ENCODE assay signal across 8 cellular contexts in the genomic region with DNA sequence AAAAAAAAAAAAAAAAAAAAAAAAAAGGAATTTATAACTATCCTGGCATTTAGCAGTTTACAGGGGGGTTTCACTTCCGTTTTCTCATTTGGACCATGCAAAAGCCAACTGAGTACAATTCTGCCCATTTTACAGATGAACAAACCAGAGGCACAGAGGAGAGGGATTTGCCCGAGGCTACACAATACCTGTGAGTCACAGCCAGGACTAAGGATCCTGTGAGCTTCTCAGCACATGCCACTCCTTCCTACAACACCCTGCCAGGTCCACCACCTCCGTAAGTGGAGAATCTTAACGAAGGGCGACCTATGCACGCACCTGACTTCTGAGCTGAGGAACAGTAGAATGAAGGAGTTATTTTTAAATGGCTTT.
A peak's percentile ranks its signal among the peaks of the same experiment; 100 is the strongest.
DNase-seq lines count a peak whose midpoint lies in the region; ATAC-seq and TF ChIP-seq lines count a peak whose summit lies in the region.

No MANE protein-coding gene starts in this region.

- H3K9me3 Mint-ChIP-seq in activated T-cell treated with anti-CD3 and anti-CD28 coated beads, Interleukin-2, amount 50 U/mL, for 24 hours, result no peaks in the 10 kb centered on the region
- H3K9me3 Mint-ChIP-seq in memory B cell, result no peaks in the 10 kb centered on the region

- H3K27ac Mint-ChIP-seq in activated T-cell treated with anti-CD3 and anti-CD28 coated beads, Interleukin-2, amount 50 U/mL, for 24 hours, result peak overlapping the region; percentile 81
- peak overlapping the region; percentile 70 for H3K27ac Mint-ChIP-seq in memory B cell

- TF ChIP-seq EP300 in transverse colon (IDR thresholded peaks at IDR 0.05; ENCODE audit: low read depth), result no peak

- in situ Hi-C loops in transverse colon (cut with MboI; ENCODE audit: low pct_ligation_motif_present in 1 of 4, low pct_unique_long_range_greater_than_20kb in 1 of 4, low sequenced_read_pairs in 3 of 4), result no loop called here

- no peaks in the 10 kb centered on the region for H3K27me3 ChIP-seq in body of pancreas
- H3K27me3 ChIP-seq in transverse colon, result no peaks in the 10 kb centered on the region

- DNase-seq in activated T-cell treated with anti-CD3 and anti-CD28 coated beads, Interleukin-2, amount 50 U/mL, for 24 hours, result no peak
- no peak for DNase-seq in activated T-cell treated with anti-CD3 and anti-CD28 coated beads for 4 hours
- DNase-seq in body of pancreas, result no peak
- DNase-seq in memory B cell (ENCODE audit: low spot score in 2 of 2), result peak; percentile 0 to 15
- DNase-seq in transverse colon, result no peak
- no peak for DNase-seq in HuH-7.5 (ENCODE audit: low spot score)
- no peak for DNase-seq in effector CD8-positive, alpha-beta T cell (lab: John Stamatoyannopoulos, UW)

- H3K4me1 ChIP-seq in body of pancreas (no peaks in the 10 kb centered on the region), transverse colon (peaks cover 0 to 7% (median 2%) of the 10 kb centered on the region in 4 donors)

- ATAC-seq in body of pancreas (peak; percentile 65), memory B cell (ENCODE audit: low read depth) (peak; percentile 51), GM21526 (IDR thresholded peaks at IDR 0.05; ENCODE audit: low FRiP score, unreplicated experiment) (no peak)

- 16 to 17% methylated on average over 5 of the region's 6 CpGs for WGBS in body of pancreas, 2 donors
- 20 to 49% methylated on average over 1 to 6 of the region's 6 CpGs for WGBS in transverse colon (ENCODE audit: low coverage in 1 of 2), 2 donors

- TF ChIP-seq CTCF in body of pancreas (IDR thresholded peaks at IDR 0.05), result no peak
- TF ChIP-seq CTCF in transverse colon (IDR thresholded peaks at IDR 0.05), result no peak

- H3K9me3 ChIP-seq in body of pancreas (no peaks in the 10 kb centered on the region), transverse colon (no peaks in the 10 kb centered on the region)

- intact Hi-C loops in body of pancreas (cut with DNase I), result no loop called here
- intact Hi-C loops in transverse colon (cut with DNase I; ENCODE audit: low total_unique reads), result no loop called here

- H3K36me3 ChIP-seq in body of pancreas (replicated peaks in 1 of 2; ENCODE audit: insufficient read depth in 1 of 2, low read depth in 2 of 2), result no peaks in the 10 kb centered on the region
- no peaks in the 10 kb centered on the region for H3K36me3 ChIP-seq in transverse colon

- peak overlapping the region; percentile 56 for H3K4me3 Mint-ChIP-seq in activated T-cell treated with anti-CD3 and anti-CD28 coated beads, Interleukin-2, amount 50 U/mL, for 24 hours
- H3K4me3 Mint-ChIP-seq in memory B cell, result peak overlapping the region; percentile 68

- H3K27me3 Mint-ChIP-seq in activated T-cell treated with anti-CD3 and anti-CD28 coated beads, Interleukin-2, amount 50 U/mL, for 24 hours, result peaks cover 58% of the 10 kb centered on the region
- peaks cover 12% of the 10 kb centered on the region for H3K27me3 Mint-ChIP-seq in memory B cell

- no peaks in the 10 kb centered on the region for H3K36me3 Mint-ChIP-seq in activated T-cell treated with anti-CD3 and anti-CD28 coated beads, Interleukin-2, amount 50 U/mL, for 24 hours (ENCODE audit: low read depth)
- H3K36me3 Mint-ChIP-seq in memory B cell, result no peaks in the 10 kb centered on the region

- peaks cover 21% of the 10 kb centered on the region for H3K4me1 Mint-ChIP-seq in activated T-cell treated with anti-CD3 and anti-CD28 coated beads, Interleukin-2, amount 50 U/mL, for 24 hours (ENCODE audit: low read depth)
- peaks cover 14% of the 10 kb centered on the region for H3K4me1 Mint-ChIP-seq in memory B cell

- peak overlapping the region; percentile 35 to 91 (median 83) for H3K27ac ChIP-seq in body of pancreas
- peak overlapping the region; percentile 86 to 92 (median 90) for H3K27ac ChIP-seq in transverse colon

- no peak overlapping the region for H3K4me3 ChIP-seq in body of pancreas
- peak overlapping the region in 3 of 4 donors; percentile 20 to 38 (median 30) for H3K4me3 ChIP-seq in transverse colon

- no peak for TF ChIP-seq POLR2A in body of pancreas (IDR thresholded peaks at IDR 0.05)
- TF ChIP-seq POLR2A in transverse colon (IDR thresholded peaks at IDR 0.05), result no peak

Comparison
In these comparisons a context has a peak if more than half of its experiments do, and no peak if none do; other contexts are left out.
1. DNase-seq: peak in memory B cell (2 of 2); none in activated T-cell treated with anti-CD3 and anti-CD28 coated beads, Interleukin-2, amount 50 U/mL, for 24 hours (single experiment), activated T-cell treated with anti-CD3 and anti-CD28 coated beads for 4 hours (single experiment), body of pancreas (0 of 4), transverse colon (single experiment), HuH-7.5 (single experiment) and effector CD8-positive, alpha-beta T cell (single experiment).
2. H3K4me3 ChIP-seq: peak in transverse colon (3 of 4); none in body of pancreas (0 of 2).